In genomic region chr21:25467891-25468290, GRCh38 we compare ENCODE assay signal across 23 cellular contexts.
"Had no signal": no experiment of that assay in that cellular context is flagged by ENCODE, and none has a peak within 500 bp of the region (broad histone marks: within the 10 kb centered on the region; RNA-seq: fewer than 3 reads in every experiment).

No MANE protein-coding gene starts in this region.

- DNase-seq: activated CD4-positive, CD25-positive, alpha-beta regulatory T cell treated with anti-CD3 and anti-CD28 coated beads, Interleukin-2, amount 50 U/mL, for 72 hours; activated CD8-positive, alpha-beta memory T cell treated with anti-CD3 and anti-CD28 coated beads, Interleukin-2, amount 50 U/mL, for 48 hours; activated effector memory CD4-positive, alpha-beta T cell treated with anti-CD3 and anti-CD28 coated beads, Interleukin-2, amount 50 U/mL, for 16 hours; activated naive CD4-positive, alpha-beta T cell treated with anti-CD3 and anti-CD28 coated beads, Interleukin-2, amount 10 ng/mL, durations not matched to agents 7 days and 5 days; activated T-cell treated with anti-CD3 and anti-CD28 coated beads, Interleukin-2, amount 50 U/mL, for 72 hours; glutamatergic neuron; kidney glomerular epithelial cell; left ventricle myocardium inferior; midbrain; natural killer cell; retina; sigmoid colon; SK-N-SH; stimulated activated CD4-positive, alpha-beta T cell treated with anti-CD3 and anti-CD28 coated beads, Interleukin-2, amount 100 ng/mL, for 48 hours; stimulated activated naive CD4-positive, alpha-beta T cell; upper lobe of left lung had no signal

- H3K4me3 ChIP-seq: coronary artery, hepatocyte, left ventricle myocardium inferior, sigmoid colon, smooth muscle cell, upper lobe of left lung had no signal

- H3K36me3 ChIP-seq: left ventricle myocardium inferior, sigmoid colon, upper lobe of left lung had no signal

- H3K36me3 Mint-ChIP-seq: natural killer cell had no signal

- H3K9me3 Mint-ChIP-seq: natural killer cell had no signal

- H3K27ac Mint-ChIP-seq: activated naive CD4-positive, alpha-beta T cell treated with anti-CD3 and anti-CD28 coated beads, Interleukin-2, amount 10 ng/mL, durations not matched to agents 7 days and 5 days; activated T-cell treated with anti-CD3 and anti-CD28 coated beads, Interleukin-2, amount 50 U/mL, for 72 hours; natural killer cell; progenitor cell of endocrine pancreas; T-helper 2 cell treated with Interferon-gamma antibody and Interleukin-4, amounts not matched to agents 5 μg/mL and 100 μg/mL, for 36 hours had no signal

- H3K27me3 ChIP-seq: hepatocyte, sigmoid colon, upper lobe of left lung had no signal

- H3K4me3 Mint-ChIP-seq: activated naive CD4-positive, alpha-beta T cell treated with anti-CD3 and anti-CD28 coated beads, Interleukin-2, amount 10 ng/mL, durations not matched to agents 7 days and 5 days; activated T-cell treated with anti-CD3 and anti-CD28 coated beads, Interleukin-2, amount 50 U/mL, for 72 hours; natural killer cell; T-helper 2 cell treated with Interferon-gamma antibody and Interleukin-4, amounts not matched to agents 5 μg/mL and 100 μg/mL, for 36 hours had no signal

- H3K27me3 Mint-ChIP-seq: activated naive CD4-positive, alpha-beta T cell treated with anti-CD3 and anti-CD28 coated beads, Interleukin-2, amount 10 ng/mL, durations not matched to agents 7 days and 5 days; progenitor cell of endocrine pancreas had no signal

- FAIRE-seq: astrocyte, frontal cortex had no signal

- H3K4me1 Mint-ChIP-seq: natural killer cell had no signal
